In genomic region chr10:119849031-119849789, GRCh38 we compare ENCODE assay signal across 14 cellular contexts. TPM values are rescaled to one million over a fixed set of nuclear protein-coding genes. Genes with fewer than 3 reads are reported as not detected.
DNase-seq lines count a peak whose midpoint lies in the region; ATAC-seq and TF ChIP-seq lines count a peak whose summit lies in the region.
"Had no signal": no experiment of that assay in that cellular context is flagged by ENCODE, and none has a peak within 500 bp of the region (broad histone marks: within the 10 kb centered on the region; RNA-seq: fewer than 3 reads in every experiment).

No MANE protein-coding gene starts in this region.

- peaks cover 8% of the 10 kb centered on the region; the same call in 1 of the 2 replicates for H3K4me1 ChIP-seq in HUES64 (ENCODE audit: insufficient read depth, low read length)
- no peaks in the 10 kb centered on the region for H3K4me1 ChIP-seq in mesendoderm (ENCODE audit: control insufficient read depth, low read depth, low read length)
- H3K4me1 ChIP-seq: esophagus squamous epithelium, neural progenitor cell had no signal

- H3K4me2 ChIP-seq in mesendoderm (ENCODE audit: low read length), result no peak overlapping the region
- H3K4me2 ChIP-seq: neural progenitor cell had no signal

- no peak overlapping the region for H4K8ac ChIP-seq in mesendoderm (ENCODE audit: low read depth, low read length)

- no peaks in the 10 kb centered on the region for H3K27me3 Mint-ChIP-seq in central memory CD8-positive, alpha-beta T cell

- peak overlapping the region; percentile 51 for H3K27ac Mint-ChIP-seq in central memory CD8-positive, alpha-beta T cell (ENCODE audit: low read depth)
- H3K27ac Mint-ChIP-seq: neural progenitor cell had no signal

- H2BK120ac ChIP-seq in mesendoderm (ENCODE audit: low read depth, low read length), result peak overlapping the region; percentile 73

- TF ChIP-seq POLR2A in GM18505 (IDR thresholded peaks at IDR 0.05; ENCODE audit: borderline replicate concordance, extremely low read depth, insufficient read depth, insufficient read length), result no peak

- no peak overlapping the region for H4K5ac ChIP-seq in mesendoderm (ENCODE audit: low read length)

- H3K4me1 Mint-ChIP-seq in central memory CD8-positive, alpha-beta T cell, result peaks cover 6% of the 10 kb centered on the region
- H3K4me1 Mint-ChIP-seq: neural progenitor cell had no signal

- no peak overlapping the region for H2BK15ac ChIP-seq in mesendoderm (replicated peaks; ENCODE audit: low read depth)

- no peak overlapping the region for H2AK5ac ChIP-seq in mesendoderm (ENCODE audit: low read length)

- H3K18ac ChIP-seq in mesendoderm (ENCODE audit: low read length), result peak overlapping the region; percentile 75

- 74% methylated on average over 6 of the region's 6 CpGs for WGBS in HUES64
- no CpG with 5 or more reads among the region's 6 CpGs for WGBS in mesendoderm (ENCODE audit: extremely low coverage, insufficient coverage, low lambda C conversion rate)

- H3K36me3 ChIP-seq in HUES64 (ENCODE audit: insufficient read depth, low read length), result peaks cover 95% of the 10 kb centered on the region
- H3K36me3 ChIP-seq in mesendoderm (ENCODE audit: control insufficient read depth, insufficient read depth, low read length), result peaks cover 2% of the 10 kb centered on the region

- no peak overlapping the region for H3K4me3 ChIP-seq in HUES64 (ENCODE audit: low read length)
- H3K4me3 ChIP-seq in mesendoderm (ENCODE audit: low read length), result no peak overlapping the region
- H3K4me3 ChIP-seq: esophagus squamous epithelium, neural progenitor cell had no signal

- H3K79me1 ChIP-seq in mesendoderm (ENCODE audit: low read length), result peaks cover 2% of the 10 kb centered on the region

- DNase-seq in AG08395 (ENCODE audit: low spot score) (peak; percentile 56), mesendoderm (peak; percentile 93), UCSD-AML1 (lab: John Stamatoyannopoulos, UW; ENCODE audit: unreplicated experiment) (no peak), Right ventricle myocardium inferior (ENCODE audit: missing footprints) (no peak), NCI-H128 (lab: John Stamatoyannopoulos, UW; ENCODE audit: unreplicated experiment) (no peak)
- DNase-seq in central memory CD8-positive, alpha-beta T cell (ENCODE audit: low spot score in 2 of 2), result no peak
- DNase-seq: C1 segment of cervical spinal cord, esophagus squamous epithelium, NCI-H446, WERI-Rb-1 had no signal

- intact Hi-C loops in Right ventricle myocardium inferior (cut with DNase I), result no loop called here

- H3K36me3 Mint-ChIP-seq in central memory CD8-positive, alpha-beta T cell (ENCODE audit: insufficient read depth), result peaks cover 68% of the 10 kb centered on the region

- ATAC-seq in central memory CD8-positive, alpha-beta T cell (replicated peaks; ENCODE audit: extremely low read depth, poor library complexity, severe bottlenecking), result no peak
- no peak for ATAC-seq in Right ventricle myocardium inferior
- ATAC-seq in GM18505 (IDR thresholded peaks at IDR 0.05; ENCODE audit: unreplicated experiment), result no peak
- ATAC-seq: left lobe of liver had no signal

- no peaks in the 10 kb centered on the region for H3K27me3 ChIP-seq in HUES64 (ENCODE audit: insufficient read depth, low read length)
- H3K27me3 ChIP-seq in mesendoderm (ENCODE audit: insufficient read depth, low read length, poor library complexity), result no peaks in the 10 kb centered on the region
- H3K27me3 ChIP-seq: esophagus squamous epithelium, neural progenitor cell had no signal

- H3K9me3 Mint-ChIP-seq in central memory CD8-positive, alpha-beta T cell, result no peaks in the 10 kb centered on the region
- H3K9me3 Mint-ChIP-seq: neural progenitor cell had no signal

- no peaks in the 10 kb centered on the region for H3K79me2 ChIP-seq in mesendoderm (ENCODE audit: control insufficient read depth, insufficient read depth, low read length)

- peak overlapping the region; percentile 55 for H3K4ac ChIP-seq in mesendoderm (ENCODE audit: low read depth, low read length)

- no peak overlapping the region for H2BK5ac ChIP-seq in mesendoderm (ENCODE audit: low read length)

- peak overlapping the region; percentile 72 for H3K27ac ChIP-seq in HUES64 (ENCODE audit: low read depth, low read length)
- H3K27ac ChIP-seq in mesendoderm (ENCODE audit: low read depth, low read length), result peak overlapping the region; percentile 55
- H3K27ac ChIP-seq: esophagus squamous epithelium, neural progenitor cell, WERI-Rb-1 had no signal

- no peak overlapping the region for H3K56ac ChIP-seq in mesendoderm (ENCODE audit: low read length)

- H3K4me3 Mint-ChIP-seq in central memory CD8-positive, alpha-beta T cell, result no peak overlapping the region
- H3K4me3 Mint-ChIP-seq: neural progenitor cell had no signal

- H3K9ac ChIP-seq in HUES64 (ENCODE audit: low read depth, low read length) (no peak overlapping the region; the same call in 1 of the 2 replicates), mesendoderm (ENCODE audit: low read length) (no peak overlapping the region)
- H3K9ac ChIP-seq: neural progenitor cell had no signal

- H3K23ac ChIP-seq in mesendoderm (ENCODE audit: low read length), result no peak overlapping the region

- H3K9me3 ChIP-seq in HUES64 (ENCODE audit: insufficient read depth, low read depth, low read length), result no peaks in the 10 kb centered on the region
- H3K9me3 ChIP-seq: esophagus squamous epithelium had no signal

RNA-seq across cellular contexts. Expression of gene MCMBP, which starts 23.4 kb away (rescaled TPM):
- polyA plus RNA-seq in HUES64 (2013, experiment 1 of 2), result 74.8 TPM
- polyA plus RNA-seq in HUES64 (2013, experiment 2 of 2), result 70.3 TPM
- 71.3 TPM for polyA plus RNA-seq in mesendoderm (2013, experiment 1 of 2)
- 70.8 TPM for polyA plus RNA-seq in mesendoderm (2013, experiment 2 of 2)
- 30.5 TPM for total RNA-seq in Right ventricle myocardium inferior

RNA-seq across cellular contexts. Expression of gene SEC23IP, which starts 43.3 kb away (rescaled TPM):
- polyA plus RNA-seq in HUES64 (2013, experiment 1 of 2), result 39.9 TPM
- polyA plus RNA-seq in HUES64 (2013, experiment 2 of 2), result 36.7 TPM
- polyA plus RNA-seq in mesendoderm (2013, experiment 1 of 2), result 67.6 TPM
- polyA plus RNA-seq in mesendoderm (2013, experiment 2 of 2), result 67.2 TPM
- 23.5 TPM for total RNA-seq in Right ventricle myocardium inferior

Comparison
In these comparisons a context has a peak if more than half of its experiments do, and no peak if none do; other contexts are left out.
1. DNase-seq: peak in AG08395 (single experiment) and mesendoderm (single experiment); none in central memory CD8-positive, alpha-beta T cell (0 of 2), UCSD-AML1 (single experiment), Right ventricle myocardium inferior (single experiment) and NCI-H128 (single experiment).